Comparison of ENCODE assay signal across 21 cellular contexts in the genomic region with DNA sequence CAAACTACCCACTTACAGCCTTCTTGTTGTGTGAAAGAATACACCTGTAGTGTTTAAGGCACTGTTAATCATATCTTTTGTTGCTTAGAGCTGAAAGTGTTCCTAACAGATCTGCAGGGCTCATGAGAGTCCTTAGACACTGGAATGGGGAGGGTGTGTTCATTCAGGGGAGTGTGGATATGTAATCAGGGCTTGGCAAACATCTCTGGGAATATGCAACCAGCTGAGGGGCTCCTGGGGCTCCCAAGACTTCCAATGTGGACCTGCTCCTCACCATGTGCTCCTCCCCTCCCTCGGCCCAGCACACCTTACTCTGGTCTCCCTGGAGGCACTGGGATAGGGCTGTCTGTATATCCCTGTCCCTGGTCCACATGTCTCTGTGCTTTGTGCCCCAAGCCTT. TPM values are rescaled to one million over a fixed set of nuclear protein-coding genes. Genes with fewer than 3 reads are reported as not detected.
DNase-seq lines count a peak whose midpoint lies in the region; ATAC-seq and TF ChIP-seq lines count a peak whose summit lies in the region.
"Had no signal": no experiment of that assay in that cellular context is flagged by ENCODE, and none has a peak within 500 bp of the region (broad histone marks: within the 10 kb centered on the region; RNA-seq: fewer than 3 reads in every experiment).

No MANE protein-coding gene starts in this region.

- CTCF ChIA-PET in activated naive CD4-positive, alpha-beta T cell treated with anti-CD3 and anti-CD28 coated beads for 36 hours (lab: Charles Lee) = interaction anchor here (1.0 kb wide), 1 partner anchor 20 kb away, joined by 3 read pairs; no protein-coding TSS in a partner anchor

- H3K9ac ChIP-seq in endodermal cell (ENCODE audit: extremely low read depth, low read length, poor library complexity, severe bottlenecking) = no peak overlapping the region
- H3K9ac ChIP-seq: SK-N-SH had no signal

- H3K4me1 Mint-ChIP-seq in endodermal cell (peaks cover 6% of the 10 kb centered on the region), mesothelial cell of epicardium (peaks cover 95% of the 10 kb centered on the region)
- no peaks in the 10 kb centered on the region for H3K4me1 Mint-ChIP-seq in activated naive CD4-positive, alpha-beta T cell treated with anti-CD3 and anti-CD28 coated beads for 36 hours (ENCODE audit: low read depth)

- WGBS in endodermal cell (ENCODE audit: insufficient coverage in 1 of 2, insufficient read length in 1 of 2), 2 experiments = 89 to 100% methylated on average over 1 of the region's 1 CpG
- 83 to 100% methylated on average over 1 of the region's 1 CpG for WGBS in upper lobe of left lung, 2 donors

- no peaks in the 10 kb centered on the region for H3K27me3 Mint-ChIP-seq in endodermal cell (ENCODE audit: insufficient read depth)
- no peaks in the 10 kb centered on the region for H3K27me3 Mint-ChIP-seq in mesothelial cell of epicardium (ENCODE audit: low read depth)
- no peaks in the 10 kb centered on the region for H3K27me3 Mint-ChIP-seq in activated naive CD4-positive, alpha-beta T cell treated with anti-CD3 and anti-CD28 coated beads for 36 hours (ENCODE audit: low read depth)
- H3K27me3 Mint-ChIP-seq: IgD-negative memory B cell had no signal

- no peaks in the 10 kb centered on the region for H3K27me3 ChIP-seq in endodermal cell (ENCODE audit: control insufficient read depth, insufficient read depth, low read length, poor library complexity, severe bottlenecking)
- no peaks in the 10 kb centered on the region for H3K27me3 ChIP-seq in upper lobe of left lung
- H3K27me3 ChIP-seq: Peyer's patch had no signal

- peak; percentile 43 for DNase-seq in HT-29 (ENCODE audit: low spot score)
- DNase-seq in endodermal cell = no peak
- DNase-seq in mesothelial cell of epicardium (ENCODE audit: low spot score in 2 of 2, unreplicated experiment in 2 of 2) = no peak
- no peak for DNase-seq in upper lobe of left lung
- no peak for DNase-seq in GM10266 (ENCODE audit: extremely low spot score)
- DNase-seq in activated naive CD4-positive, alpha-beta T cell treated with anti-CD3 and anti-CD28 coated beads for 36 hours = no peak
- DNase-seq in LoVo (ENCODE audit: low spot score) = no peak
- DNase-seq: AML-193; CD4-positive, CD25-positive, alpha-beta regulatory T cell; DMS79; H9; NCI-H1417 treated with DMSO at 0.1 percent for 48 hours; NCI-H2029 treated with DMSO at 0.1 percent for 48 hours; NCI-H2171 treated with DMSO at 0.1 percent for 48 hours; NCI-H510A treated with DMSO at 0.1 percent for 48 hours; NCI-H82; Peyer's patch; Right ventricle myocardium superior; SK-N-SH had no signal

- H3K4me3 ChIP-seq in endodermal cell (ENCODE audit: low read length) (no peak overlapping the region), upper lobe of left lung (no peak overlapping the region)
- H3K4me3 ChIP-seq: Peyer's patch had no signal

- H3K4me3 Mint-ChIP-seq in endodermal cell (no peak overlapping the region), mesothelial cell of epicardium (no peak overlapping the region)
- no peak overlapping the region for H3K4me3 Mint-ChIP-seq in activated naive CD4-positive, alpha-beta T cell treated with anti-CD3 and anti-CD28 coated beads for 36 hours
- H3K4me3 Mint-ChIP-seq: CD4-positive, CD25-positive, alpha-beta regulatory T cell; H9; IgD-negative memory B cell had no signal

- ATAC-seq in upper lobe of left lung (ENCODE audit: low FRiP score in 2 of 2) = no peak

- H3K36me3 ChIP-seq in endodermal cell (ENCODE audit: control insufficient read depth, insufficient read depth, low read length) (no peaks in the 10 kb centered on the region), upper lobe of left lung (no peaks in the 10 kb centered on the region)
- H3K36me3 ChIP-seq: Peyer's patch had no signal

- H3K27ac Mint-ChIP-seq in endodermal cell (peak overlapping the region; percentile 31), mesothelial cell of epicardium (peak overlapping the region; percentile 97)
- no peak overlapping the region for H3K27ac Mint-ChIP-seq in activated naive CD4-positive, alpha-beta T cell treated with anti-CD3 and anti-CD28 coated beads for 36 hours

- no peak for TF ChIP-seq EP300 in upper lobe of left lung (IDR thresholded peaks at IDR 0.05)

- TF ChIP-seq POLR2A in upper lobe of left lung (IDR thresholded peaks at IDR 0.05) = no peak

- no peak overlapping the region for H3K27ac ChIP-seq in endodermal cell (ENCODE audit: low read depth, low read length)
- peak overlapping the region; percentile 25 to 70 (median 42) for H3K27ac ChIP-seq in upper lobe of left lung

- H3K4me1 ChIP-seq in endodermal cell (ENCODE audit: control insufficient read depth, insufficient read depth, low read length) (peaks cover 6% of the 10 kb centered on the region), upper lobe of left lung (peaks cover 39 to 62% (median 51%) of the 10 kb centered on the region in 4 donors)

- intact Hi-C loops in activated naive CD4-positive, alpha-beta T cell treated with anti-CD3 and anti-CD28 coated beads for 36 hours (cut with micrococcal nuclease) = no loop called here

- no peaks in the 10 kb centered on the region for H3K9me3 ChIP-seq in endodermal cell (ENCODE audit: control insufficient read depth, low read length)
- H3K9me3 ChIP-seq in upper lobe of left lung = no peaks in the 10 kb centered on the region
- H3K9me3 ChIP-seq: Peyer's patch, SK-N-SH had no signal

- H3K9me3 Mint-ChIP-seq in endodermal cell (no peaks in the 10 kb centered on the region), mesothelial cell of epicardium (no peaks in the 10 kb centered on the region)
- no peaks in the 10 kb centered on the region for H3K9me3 Mint-ChIP-seq in activated naive CD4-positive, alpha-beta T cell treated with anti-CD3 and anti-CD28 coated beads for 36 hours
- H3K9me3 Mint-ChIP-seq: CD4-positive, CD25-positive, alpha-beta regulatory T cell; H9; IgD-negative memory B cell had no signal

- H3K36me3 Mint-ChIP-seq in endodermal cell (ENCODE audit: low read depth) (no peaks in the 10 kb centered on the region), mesothelial cell of epicardium (peaks cover 8% of the 10 kb centered on the region)
- no peaks in the 10 kb centered on the region for H3K36me3 Mint-ChIP-seq in activated naive CD4-positive, alpha-beta T cell treated with anti-CD3 and anti-CD28 coated beads for 36 hours (ENCODE audit: low read depth)
- H3K36me3 Mint-ChIP-seq: CD4-positive, CD25-positive, alpha-beta regulatory T cell had no signal

- TF ChIP-seq CTCF in endodermal cell (conservative IDR thresholded peaks at IDR 0.05) (no peak), mesothelial cell of epicardium (IDR thresholded peaks at IDR 0.05; ENCODE audit: unreplicated experiment) (no peak), upper lobe of left lung (IDR thresholded peaks at IDR 0.05) (no peak), GM10266 (IDR thresholded peaks at IDR 0.05; ENCODE audit: control insufficient read depth, insufficient read depth, low read depth, missing control alignments) (no peak)

RNA-seq across cellular contexts. Expression of a gene that starts 30.3 kb away (rescaled TPM):
- total RNA-seq in HT-29 (2014; rRNA removed; shearing (Covaris generic)) = 25.1 and 34.1 TPM in 2 replicates
- total RNA-seq in endodermal cell (10 to 100 TPM; 11.7 to 13.4 TPM), mesothelial cell of epicardium (30.9 to 32.2 TPM (median 31.5 TPM) in 3 replicates), upper lobe of left lung (100 to 1,000 TPM in 3 of 6 donors, 10 to 100 TPM in 3; 51.5 to 127 (median 106) TPM)
- polyA plus RNA-seq in endodermal cell (2013, experiment 1 of 2) = 15.1 TPM
- polyA plus RNA-seq in endodermal cell (2013, experiment 2 of 2) = 12.3 TPM
- total RNA-seq in activated naive CD4-positive, alpha-beta T cell treated with anti-CD3 and anti-CD28 coated beads for 36 hours = 1 to 10 TPM; 4.8 to 5.7 TPM

RNA-seq across cellular contexts. Expression of a gene that starts 39.3 kb away (rescaled TPM):
- 79.2 and 102 TPM in 2 replicates for total RNA-seq in HT-29 (2014; rRNA removed; shearing (Covaris generic))
- total RNA-seq in endodermal cell = under 1 TPM; 0.58 to 0.95 TPM
- polyA plus RNA-seq in endodermal cell (2013, experiment 1 of 2) = 1.1 TPM
- 1.6 TPM for polyA plus RNA-seq in endodermal cell (2013, experiment 2 of 2)
- 48.9 to 53.0 TPM (median 51.9 TPM) in 3 replicates for total RNA-seq in mesothelial cell of epicardium
- 10 to 100 TPM in 5 of 6 donors, 1 to 10 TPM in 1; 7.0 to 44.6 (median 27.7) TPM for total RNA-seq in upper lobe of left lung
- total RNA-seq in activated naive CD4-positive, alpha-beta T cell treated with anti-CD3 and anti-CD28 coated beads for 36 hours = not detected
- total RNA-seq: CD4-positive, CD25-positive, alpha-beta regulatory T cell; HT1080 had no signal
- polyA plus RNA-seq: CD4-positive, CD25-positive, alpha-beta regulatory T cell had no signal

Comparison
In these comparisons a context has a peak if more than half of its experiments do, and no peak if none do; other contexts are left out.
1. RNA of a gene that starts 39.3 kb away (total RNA-seq): 79.2 to 102 TPM in HT-29, 48.9 to 53.0 TPM in mesothelial cell of epicardium and 7.0 to 44.6 TPM in upper lobe of left lung; 0.58 to 0.95 TPM in endodermal cell and not detected in activated naive CD4-positive, alpha-beta T cell treated with anti-CD3 and anti-CD28 coated beads for 36 hours; every median in the first group is over 4 times any median in the second.